ENCODE assay signal across 17 cellular contexts in genomic region chr20:59703046-59703445, GRCh38.
DNase-seq lines count a peak whose midpoint lies in the region; ATAC-seq lines count a peak whose summit lies in the region.
"Had no signal": no experiment of that assay in that cellular context is flagged by ENCODE, and none has a peak within 500 bp of the region (broad histone marks: within the 10 kb centered on the region; RNA-seq: fewer than 3 reads in every experiment).

No MANE protein-coding gene starts in this region.

- DNase-seq in AG08395 (ENCODE audit: low spot score) (peak; percentile 29), EH (ENCODE audit: low read depth) (peak; percentile 5), caudate nucleus (lab: John Stamatoyannopoulos, UW) (no peak), foreskin melanocyte (peak; percentile 58)
- no peak for DNase-seq in activated naive CD4-positive, alpha-beta T cell treated with anti-CD3 and anti-CD28 coated beads, Interleukin-2, amount 50 U/mL, for 72 hours (ENCODE audit: low spot score in 2 of 2)
- no peak for DNase-seq in CD8-positive, alpha-beta memory T cell
- DNase-seq: C1 segment of cervical spinal cord; CD4-positive, CD25-positive, alpha-beta regulatory T cell; DMS153; DMS79; GF-D8 had no signal

- H3K4me3 ChIP-seq in CD8-positive, alpha-beta memory T cell (ENCODE audit: low read length): no peak overlapping the region
- H3K4me3 ChIP-seq: A549, HAP-1 had no signal

- no peak overlapping the region for H3K27ac Mint-ChIP-seq in activated naive CD4-positive, alpha-beta T cell treated with anti-CD3 and anti-CD28 coated beads, Interleukin-2, amount 50 U/mL, for 72 hours
- no peak overlapping the region for H3K27ac Mint-ChIP-seq in CD8-positive, alpha-beta memory T cell
- H3K27ac Mint-ChIP-seq: B cell had no signal

- H3K4me3 Mint-ChIP-seq in CD8-positive, alpha-beta memory T cell: no peak overlapping the region
- H3K4me3 Mint-ChIP-seq: B cell; CD4-positive, CD25-positive, alpha-beta regulatory T cell had no signal

- H3K27ac ChIP-seq in caudate nucleus (ENCODE audit: low read depth, low read length): peak overlapping the region; percentile 90
- H3K27ac ChIP-seq in CD8-positive, alpha-beta memory T cell (ENCODE audit: low read depth, low read length): no peak overlapping the region
- H3K27ac ChIP-seq: 22Rv1, A549, HL-60 had no signal

- no peaks in the 10 kb centered on the region for H3K4me1 Mint-ChIP-seq in CD8-positive, alpha-beta memory T cell
- H3K4me1 Mint-ChIP-seq: B cell; CD4-positive, CD25-positive, alpha-beta regulatory T cell had no signal

- no peaks in the 10 kb centered on the region for H3K4me1 ChIP-seq in CD8-positive, alpha-beta memory T cell (ENCODE audit: insufficient read depth, low read length)
- H3K4me1 ChIP-seq: A549, HAP-1 had no signal

- POLR2A ChIA-PET in CD8-positive, alpha-beta memory T cell (lab: Charles Lee): no interaction called here

- H3K9me3 ChIP-seq in CD8-positive, alpha-beta memory T cell (ENCODE audit: low read length): no peaks in the 10 kb centered on the region
- H3K9me3 ChIP-seq: A549, HAP-1 had no signal

- peaks cover 5% of the 10 kb centered on the region in 2 donors for H3K27me3 Mint-ChIP-seq in CD8-positive, alpha-beta memory T cell
- H3K27me3 Mint-ChIP-seq: CD4-positive, CD25-positive, alpha-beta regulatory T cell had no signal

- no peak for ATAC-seq in activated CD4-positive, CD25-positive, alpha-beta regulatory T cell treated with anti-CD3 and anti-CD28 coated beads, Interleukin-2, amount 50 U/mL, for 24 hours
- no peak for ATAC-seq in activated naive CD4-positive, alpha-beta T cell treated with anti-CD3 and anti-CD28 coated beads, Interleukin-2, amount 50 U/mL, for 72 hours
- ATAC-seq: A549 had no signal

- no peaks in the 10 kb centered on the region for H3K36me3 ChIP-seq in CD8-positive, alpha-beta memory T cell (ENCODE audit: insufficient read depth, low read length)
- H3K36me3 ChIP-seq: HAP-1 had no signal

- H3K36me3 Mint-ChIP-seq in activated naive CD4-positive, alpha-beta T cell treated with anti-CD3 and anti-CD28 coated beads, Interleukin-2, amount 50 U/mL, for 72 hours: no peaks in the 10 kb centered on the region
- no peaks in the 10 kb centered on the region for H3K36me3 Mint-ChIP-seq in CD8-positive, alpha-beta memory T cell
- H3K36me3 Mint-ChIP-seq: CD4-positive, CD25-positive, alpha-beta regulatory T cell had no signal

- H3K9me3 Mint-ChIP-seq in activated naive CD4-positive, alpha-beta T cell treated with anti-CD3 and anti-CD28 coated beads, Interleukin-2, amount 50 U/mL, for 72 hours: no peaks in the 10 kb centered on the region
- peaks cover 0 to 2% (median 0%) of the 10 kb centered on the region in 5 donors for H3K9me3 Mint-ChIP-seq in CD8-positive, alpha-beta memory T cell

- CTCF ChIA-PET in CD8-positive, alpha-beta memory T cell (lab: Charles Lee): no interaction called here

- no peaks in the 10 kb centered on the region for H3K27me3 ChIP-seq in CD8-positive, alpha-beta memory T cell (ENCODE audit: insufficient read depth, low read length, poor library complexity, severe bottlenecking)

Comparison
In these comparisons a context has a peak if more than half of its experiments do, and no peak if none do; other contexts are left out.
1. DNase-seq: peak in AG08395 (single experiment), EH (single experiment) and foreskin melanocyte (single experiment); none in caudate nucleus (0 of 61), activated naive CD4-positive, alpha-beta T cell treated with anti-CD3 and anti-CD28 coated beads, Interleukin-2, amount 50 U/mL, for 72 hours (0 of 2) and CD8-positive, alpha-beta memory T cell (0 of 5).